In genomic region chr3:47871389-47871788, GRCh38 we compare ENCODE assay signal across 30 cellular contexts.
"Had no signal": no experiment of that assay in that cellular context is flagged by ENCODE, and none has a peak within 500 bp of the region (broad histone marks: within the 10 kb centered on the region; RNA-seq: fewer than 3 reads in every experiment).

No MANE protein-coding gene starts in this region.

- H3K4me3 Mint-ChIP-seq: activated CD4-positive, alpha-beta T cell treated with anti-CD3 and anti-CD28 coated beads for 36 hours; activated naive CD4-positive, alpha-beta T cell treated with anti-CD3 and anti-CD28 coated beads for 36 hours; activated naive CD8-positive, alpha-beta T cell treated with anti-CD3 and anti-CD28 coated beads for 36 hours; activated T-helper 1 cell treated with anti-CD3 and anti-CD28 coated beads, Interleukin-12 subunit alpha, Interleukin-12 subunit beta, Interleukin-2, Interleukin-4 antibody, amounts not matched to agents 30 ng/mL and 10 ng/mL and 1 ng/mL, durations not matched to agents 14 hours and 24 hours and 36 hours; naive thymus-derived CD8-positive, alpha-beta T cell; neural progenitor cell had no signal

- H3K9me3 ChIP-seq: adrenal gland, body of pancreas, colonic mucosa, gastrocnemius medialis, spleen, testis, transverse colon, uterus had no signal

- DNase-seq: activated CD4-positive, alpha-beta T cell treated with anti-CD3 and anti-CD28 coated beads for 36 hours; activated CD4-positive, alpha-beta T cell treated with anti-CD3 and anti-CD28 coated beads, Interleukin-2, amount 50 U/mL, for 4 hours; activated CD4-positive, CD25-positive, alpha-beta regulatory T cell; activated effector memory CD4-positive, alpha-beta T cell treated with anti-CD3 and anti-CD28 coated beads, Interleukin-2, amount 50 U/mL, for 16 hours; activated naive CD4-positive, alpha-beta T cell treated with anti-CD3 and anti-CD28 coated beads for 36 hours; activated naive CD8-positive, alpha-beta T cell treated with anti-CD3 and anti-CD28 coated beads for 36 hours; activated T-cell treated with anti-CD3 and anti-CD28 coated beads for 4 hours; aorta; body of pancreas; cerebellar nuclear complex; colonic mucosa; effector CD8-positive, alpha-beta T cell; gastrocnemius medialis; glutamatergic neuron; islet precursor cell; midbrain; naive thymus-derived CD8-positive, alpha-beta T cell; occipital lobe; right cardiac atrium; spleen; stimulated activated naive CD4-positive, alpha-beta T cell treated with Interleukin-2 at 50 U/mL for 16 hours; T1000; testis; transverse colon; uterus had no signal

- H3K36me3 ChIP-seq: neural progenitor cell, uterus had no signal

- H3K27me3 Mint-ChIP-seq: activated CD4-positive, alpha-beta T cell treated with anti-CD3 and anti-CD28 coated beads for 36 hours; activated naive CD8-positive, alpha-beta T cell treated with anti-CD3 and anti-CD28 coated beads for 36 hours; naive thymus-derived CD8-positive, alpha-beta T cell had no signal

- H3K4me3 ChIP-seq: adrenal gland, body of pancreas, cardiac muscle cell, colonic mucosa, gastrocnemius medialis, neural progenitor cell, spleen, testis, transverse colon, uterus had no signal

- ATAC-seq: activated CD4-positive, alpha-beta T cell treated with anti-CD3 and anti-CD28 coated beads for 36 hours; body of pancreas; gastrocnemius medialis; naive thymus-derived CD8-positive, alpha-beta T cell had no signal

- H3K9me3 Mint-ChIP-seq: activated naive CD4-positive, alpha-beta T cell treated with anti-CD3 and anti-CD28 coated beads for 36 hours; activated naive CD8-positive, alpha-beta T cell treated with anti-CD3 and anti-CD28 coated beads for 36 hours; activated T-helper 1 cell treated with anti-CD3 and anti-CD28 coated beads, Interleukin-12 subunit alpha, Interleukin-12 subunit beta, Interleukin-2, Interleukin-4 antibody, amounts not matched to agents 30 ng/mL and 10 ng/mL and 1 ng/mL, durations not matched to agents 14 hours and 24 hours and 36 hours; naive thymus-derived CD8-positive, alpha-beta T cell; neural progenitor cell had no signal

- H3K27ac ChIP-seq: adrenal gland, body of pancreas, cardiac muscle cell, colonic mucosa, epithelial cell of prostate, neural progenitor cell, spleen, testis, transverse colon, uterus had no signal

- H3K27ac Mint-ChIP-seq: activated CD4-positive, alpha-beta T cell treated with anti-CD3 and anti-CD28 coated beads for 36 hours; activated naive CD4-positive, alpha-beta T cell treated with anti-CD3 and anti-CD28 coated beads for 36 hours; activated naive CD8-positive, alpha-beta T cell treated with anti-CD3 and anti-CD28 coated beads for 36 hours; activated T-helper 1 cell treated with anti-CD3 and anti-CD28 coated beads, Interleukin-12 subunit alpha, Interleukin-12 subunit beta, Interleukin-2, Interleukin-4 antibody, amounts not matched to agents 30 ng/mL and 10 ng/mL and 1 ng/mL, durations not matched to agents 14 hours and 24 hours and 36 hours; neural progenitor cell had no signal

- H3K4me1 Mint-ChIP-seq: activated CD4-positive, alpha-beta T cell treated with anti-CD3 and anti-CD28 coated beads for 36 hours; activated naive CD8-positive, alpha-beta T cell treated with anti-CD3 and anti-CD28 coated beads for 36 hours; naive thymus-derived CD8-positive, alpha-beta T cell had no signal

- H3K27me3 ChIP-seq: adrenal gland, body of pancreas, cardiac muscle cell, colonic mucosa, gastrocnemius medialis, neural progenitor cell, spleen, testis, transverse colon, uterus had no signal

- H3K4me1 ChIP-seq: adrenal gland, colonic mucosa, gastrocnemius medialis, spleen, transverse colon, uterus had no signal
